ENCODE assay signal across 8 cellular contexts in the genomic region with DNA sequence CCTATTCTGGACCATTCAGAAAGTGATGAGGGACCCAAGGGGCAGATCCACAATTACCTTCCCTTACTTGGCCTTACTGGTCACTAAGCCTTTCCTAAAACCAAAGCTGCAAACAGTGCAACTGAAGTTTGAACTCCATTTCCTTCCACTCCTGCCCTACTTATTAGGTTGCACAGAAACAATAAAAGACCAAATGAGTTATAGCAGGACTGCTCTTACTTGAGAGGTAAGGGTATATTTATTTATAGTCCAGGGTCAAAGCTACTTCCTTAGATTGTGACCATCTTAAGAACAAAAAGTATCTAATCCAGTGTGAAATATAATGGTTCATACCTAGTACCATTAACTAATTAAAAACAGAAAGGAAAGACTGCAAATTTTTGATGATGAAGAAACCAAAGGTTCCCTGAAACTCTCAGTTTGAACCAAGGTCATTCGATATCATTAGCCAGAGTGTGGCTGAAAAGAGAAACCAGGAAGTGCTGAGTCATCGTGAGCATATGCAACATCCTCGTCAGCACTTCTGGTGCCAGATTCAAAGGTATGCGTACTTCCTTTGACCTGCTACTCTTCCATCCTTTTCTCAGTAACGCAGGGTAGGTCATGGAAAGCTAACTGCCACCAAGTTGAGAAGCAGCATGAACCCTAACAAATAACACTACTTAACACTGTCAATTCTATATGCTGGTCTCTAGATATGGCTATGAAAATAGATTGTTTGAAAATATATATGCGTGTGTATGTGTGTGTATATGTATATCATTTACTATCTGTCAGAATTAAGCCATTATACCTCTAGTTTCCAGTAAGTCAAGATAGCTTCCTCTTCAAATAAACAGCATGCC. TPM values are rescaled to one million over a fixed set of nuclear protein-coding genes. Genes with fewer than 3 reads are reported as not detected.
DNase-seq lines count a peak whose midpoint lies in the region; ATAC-seq, FAIRE-seq and TF ChIP-seq lines count a peak whose summit lies in the region.

No MANE protein-coding gene starts in this region.

- H3K27ac Mint-ChIP-seq in activated B cell treated with CpG ODN at 0.5 μM for 24 hours: peak overlapping the region; percentile 72
- H3K27ac Mint-ChIP-seq in endodermal cell: peak overlapping the region; percentile 86

- CTCF ChIA-PET in A549 (lab: Yijun Ruan, JAX): interaction anchor here (1.0 to 2.0 kb wide), 5 partner anchors 18 to 219 kb away, joined by 3 to 9 read pairs (median 3); no protein-coding TSS in a partner anchor
- CTCF ChIA-PET in activated B cell treated with CpG ODN at 0.5 μM for 24 hours (lab: Charles Lee): interaction anchor here (1.3 kb wide), 1 partner anchor 23 kb away, joined by 4 read pairs; no protein-coding TSS in a partner anchor

- no peaks in the 10 kb centered on the region for H3K9me3 Mint-ChIP-seq in activated B cell treated with CpG ODN at 0.5 μM for 24 hours
- H3K9me3 Mint-ChIP-seq in endodermal cell: no peaks in the 10 kb centered on the region

- peak; percentile 74 to 94 for DNase-seq in A549 (ENCODE audit: low read depth in 1 of 2, low spot score in 1 of 2)
- DNase-seq in GM13977 (ENCODE audit: low spot score): peak; percentile 45
- DNase-seq in NB4 (ENCODE audit: low read depth): peak; percentile 89
- no peak for DNase-seq in activated B cell treated with CpG ODN at 0.5 μM for 24 hours
- peak; percentile 56 for DNase-seq in endodermal cell
- DNase-seq in midbrain (lab: John Stamatoyannopoulos, UW): peak; percentile 29
- DNase-seq in tibial nerve (ENCODE audit: low spot score in 2 of 2): peak in 1 of 2 donors; percentile 70

- H3K27ac ChIP-seq in A549 (peak overlapping the region; percentile 86 to 90), endodermal cell (ENCODE audit: low read depth, low read length) (peak overlapping the region; percentile 21), tibial nerve (peak overlapping the region in 3 of 4 donors; percentile 15 to 52 (median 38))

- FAIRE-seq in A549 (lab: Jason Lieb, UNC): peak; percentile 96

- TF ChIP-seq POLR2A in A549 (IDR thresholded peaks at IDR 0.05; ENCODE audit: low read length) (no peak), NB4 (IDR thresholded peaks at IDR 0.05; ENCODE audit: extremely low read depth, insufficient read length) (no peak), tibial nerve (IDR thresholded peaks at IDR 0.05) (no peak)

- peak in 1 of 2 experiments; percentile 21; a peak in 1 of 5 replicates for TF ChIP-seq RAD21 in A549 (conservative IDR thresholded peaks at IDR 0.05 in 1 of 2, IDR thresholded peaks at IDR 0.05 in 1 of 2)

- no peak overlapping the region for H3K9ac ChIP-seq in endodermal cell (ENCODE audit: extremely low read depth, low read length, poor library complexity, severe bottlenecking)

- H3K9me3 ChIP-seq in A549: no peaks in the 10 kb centered on the region
- no peaks in the 10 kb centered on the region for H3K9me3 ChIP-seq in endodermal cell (ENCODE audit: control insufficient read depth, low read length)
- no peaks in the 10 kb centered on the region for H3K9me3 ChIP-seq in tibial nerve

- POLR2A ChIA-PET in A549 (lab: Yijun Ruan, JAX): no interaction called here
- POLR2A ChIA-PET in activated B cell treated with CpG ODN at 0.5 μM for 24 hours (lab: Charles Lee): no interaction called here

- TF ChIP-seq CTCF in A549 (IDR thresholded peaks at IDR 0.05): no peak
- TF ChIP-seq CTCF in GM13977 (IDR thresholded peaks at IDR 0.05; ENCODE audit: extremely low read depth, insufficient read depth, missing control alignments): no peak
- TF ChIP-seq CTCF in NB4 (IDR thresholded peaks at IDR 0.05; ENCODE audit: low read depth, low read length): no peak
- no peak for TF ChIP-seq CTCF in activated B cell treated with CpG ODN at 0.5 μM for 24 hours (IDR thresholded peaks at IDR 0.05)
- TF ChIP-seq CTCF in endodermal cell (conservative IDR thresholded peaks at IDR 0.05): no peak
- no peak for TF ChIP-seq CTCF in tibial nerve (IDR thresholded peaks at IDR 0.05)

- H3K36me3 Mint-ChIP-seq in activated B cell treated with CpG ODN at 0.5 μM for 24 hours (ENCODE audit: low read depth) (no peaks in the 10 kb centered on the region), endodermal cell (ENCODE audit: low read depth) (peaks cover 3% of the 10 kb centered on the region)

- H3K4me2 ChIP-seq in A549: peak overlapping the region; percentile 73

- H3K4me1 Mint-ChIP-seq in activated B cell treated with CpG ODN at 0.5 μM for 24 hours: peaks cover 33% of the 10 kb centered on the region
- peaks cover 10% of the 10 kb centered on the region for H3K4me1 Mint-ChIP-seq in endodermal cell

- H3K27me3 ChIP-seq in endodermal cell (ENCODE audit: control insufficient read depth, insufficient read depth, low read length, poor library complexity, severe bottlenecking): no peaks in the 10 kb centered on the region
- H3K27me3 ChIP-seq in tibial nerve: no peaks in the 10 kb centered on the region

- peak; percentile 94 to 96 for ATAC-seq in A549
- peak; percentile 69 for ATAC-seq in HG02763 (IDR thresholded peaks at IDR 0.05; ENCODE audit: unreplicated experiment)
- peak; percentile 69 for ATAC-seq in activated B cell treated with CpG ODN at 0.5 μM for 24 hours (ENCODE audit: low read depth)

- in situ Hi-C loops in GM13977 (cut with MboI; ENCODE audit: low pct_unique_long_range_greater_than_20kb, low sequenced_read_pairs, unreplicated experiment): no loop called here

- H3K27me3 Mint-ChIP-seq in activated B cell treated with CpG ODN at 0.5 μM for 24 hours (no peaks in the 10 kb centered on the region), endodermal cell (ENCODE audit: insufficient read depth) (no peaks in the 10 kb centered on the region)

- H3K4me1 ChIP-seq in A549: peaks cover 71% of the 10 kb centered on the region
- H3K4me1 ChIP-seq in endodermal cell (ENCODE audit: control insufficient read depth, insufficient read depth, low read length): no peaks in the 10 kb centered on the region
- H3K4me1 ChIP-seq in tibial nerve: peaks cover 0 to 24% (median 9%) of the 10 kb centered on the region in 4 donors

- intact Hi-C loops in activated B cell treated with CpG ODN at 0.5 μM for 24 hours (cut with micrococcal nuclease): loop anchor here (1.0 to 5.0 kb wide), 2 partner anchors 11 to 32 kb away; no protein-coding TSS in a partner anchor

- H3K4me3 Mint-ChIP-seq in activated B cell treated with CpG ODN at 0.5 μM for 24 hours (peak overlapping the region; percentile 63), endodermal cell (no peak overlapping the region)

- peak; percentile 13 to 57; a peak in 1 of 5 replicates for TF ChIP-seq EP300 in A549 (IDR thresholded peaks at IDR 0.05)
- peak in 1 of 2 donors; percentile 65 for TF ChIP-seq EP300 in tibial nerve (IDR thresholded peaks at IDR 0.05)

- 3% methylated on average over 6 of the region's 6 CpGs for WGBS in A549 (ENCODE audit: missing lambda C conversion rate)
- 59 to 65% methylated on average over 4 to 5 of the region's 6 CpGs for WGBS in endodermal cell (ENCODE audit: insufficient coverage in 1 of 2, insufficient read length in 1 of 2), 2 experiments
- WGBS in tibial nerve, 2 donors: 36 to 37% methylated on average over 6 of the region's 6 CpGs

- H3K4me3 ChIP-seq in A549 (peak overlapping the region; percentile 6; the same call in 1 of the 3 replicates), NB4 (ENCODE audit: low read depth, low read length) (no peak overlapping the region), endodermal cell (ENCODE audit: low read length) (no peak overlapping the region), tibial nerve (no peak overlapping the region)

- H3K36me3 ChIP-seq in endodermal cell (ENCODE audit: control insufficient read depth, insufficient read depth, low read length): peaks cover 9% of the 10 kb centered on the region
- H3K36me3 ChIP-seq in tibial nerve: no peaks in the 10 kb centered on the region

TF ChIP-seq in A549, 52 proteins besides CTCF, POLR2A, EP300 and RAD21 (continues in another document):
- no peak for TF ChIP-seq BHLHE40 (IDR thresholded peaks at IDR 0.05; ENCODE audit: low read depth, low read length)
- no peak for TF ChIP-seq TP53 (CRISPR knock-in tag; IDR thresholded peaks at IDR 0.05)
- no peak for TF ChIP-seq ZFP36 (IDR thresholded peaks at IDR 0.05; ENCODE audit: borderline replicate concordance, partially characterized antibody)
- no peak for TF ChIP-seq MAZ (IDR thresholded peaks at IDR 0.05; ENCODE audit: borderline replicate concordance, low read depth, low read length)
- no peak for TF ChIP-seq FOSB (CRISPR knock-in tag; IDR thresholded peaks at IDR 0.05)
- no peak for TF ChIP-seq ZC3H11A (IDR thresholded peaks at IDR 0.05)
- TF ChIP-seq NPAS2 (CRISPR knock-in tag; IDR thresholded peaks at IDR 0.05; ENCODE audit: borderline replicate concordance): no peak
- TF ChIP-seq RNF2 (IDR thresholded peaks at IDR 0.05; ENCODE audit: borderline replicate concordance, low read depth): no peak
- TF ChIP-seq MYC (IDR thresholded peaks at IDR 0.05; ENCODE audit: borderline replicate concordance, low read length): no peak
- peak in 1 of 2 experiments; percentile 68; a peak in 2 of 5 replicates for TF ChIP-seq JUN (IDR thresholded peaks at IDR 0.05)
- TF ChIP-seq POLR2AphosphoS2 (conservative IDR thresholded peaks at IDR 0.05; ENCODE audit: low read length): no peak
- TF ChIP-seq, protein P1, sequence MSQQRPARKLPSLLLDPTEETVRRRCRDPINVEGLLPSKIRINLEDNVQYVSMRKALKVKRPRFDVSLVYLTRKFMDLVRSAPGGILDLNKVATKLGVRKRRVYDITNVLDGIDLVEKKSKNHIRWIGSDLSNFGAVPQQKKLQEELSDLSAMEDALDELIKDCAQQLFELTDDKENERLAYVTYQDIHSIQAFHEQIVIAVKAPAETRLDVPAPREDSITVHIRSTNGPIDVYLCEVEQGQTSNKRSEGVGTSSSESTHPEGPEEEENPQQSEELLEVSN (IDR thresholded peaks at IDR 0.05; ENCODE audit: borderline replicate concordance, low read depth): no peak
- TF ChIP-seq CHD2 (IDR thresholded peaks at IDR 0.05; ENCODE audit: low read length, partially characterized antibody): no peak
- TF ChIP-seq KDM1A (IDR thresholded peaks at IDR 0.05; ENCODE audit: low read depth): no peak
- TF ChIP-seq SMC3 (IDR thresholded peaks at IDR 0.05): 0 out of 3 replicates have a peak, but pooled peaks have one; percentile 12
- TF ChIP-seq HOXB13 (CRISPR knock-in tag; IDR thresholded peaks at IDR 0.05; ENCODE audit: low read depth): peak; percentile 56; the same call in 1 of the 2 replicates

RNA-seq across cellular contexts. Expression of a gene that starts 26.8 kb away (rescaled TPM):
- polyA plus RNA-seq in A549 (2011; rRNA removed): 22.4 and 25.9 TPM in 2 replicates
- 6.9 and 7.9 TPM in 2 replicates for polyA plus RNA-seq in A549 (2012; cell fraction: cytosol; rRNA removed)
- polyA plus RNA-seq in A549 (2012; cell fraction: nucleus; rRNA removed): 13.6 and 14.3 TPM in 2 replicates
- 12.9 to 16.1 TPM (median 13.6 TPM) in 3 replicates for polyA plus RNA-seq in A549 (2017; fragmentation: RNase III; extraction: RNeasy Plus Mini Kit Qiagen cat#74134 plus additional on column Dnase treatment)
- 51.8 and 65.6 TPM in 2 replicates for polyA minus RNA-seq in A549 (2011; rRNA and poly(A)+ RNA removed)
- total RNA-seq in activated B cell treated with CpG ODN at 0.5 μM for 24 hours: 26.1 and 30.5 TPM in 2 replicates
- 10 to 100 TPM; 28.5 to 36.6 TPM for total RNA-seq in endodermal cell
- polyA plus RNA-seq in endodermal cell (2013, experiment 1 of 2): 26.4 TPM
- polyA plus RNA-seq in endodermal cell (2013, experiment 2 of 2): 28.0 TPM
- 10 to 100 TPM; 14.4 to 45.4 (median 26.6) TPM for total RNA-seq in tibial nerve

Comparison
In these comparisons a context has a peak if more than half of its experiments do, and no peak if none do; other contexts are left out.
1. H3K27ac ChIP-seq: peak in every context shown above with its lines; median percentile 88 in A549; 38 in tibial nerve; 21 in endodermal cell.